Comparison of ENCODE assay signal across 22 cellular contexts in the genomic region with DNA sequence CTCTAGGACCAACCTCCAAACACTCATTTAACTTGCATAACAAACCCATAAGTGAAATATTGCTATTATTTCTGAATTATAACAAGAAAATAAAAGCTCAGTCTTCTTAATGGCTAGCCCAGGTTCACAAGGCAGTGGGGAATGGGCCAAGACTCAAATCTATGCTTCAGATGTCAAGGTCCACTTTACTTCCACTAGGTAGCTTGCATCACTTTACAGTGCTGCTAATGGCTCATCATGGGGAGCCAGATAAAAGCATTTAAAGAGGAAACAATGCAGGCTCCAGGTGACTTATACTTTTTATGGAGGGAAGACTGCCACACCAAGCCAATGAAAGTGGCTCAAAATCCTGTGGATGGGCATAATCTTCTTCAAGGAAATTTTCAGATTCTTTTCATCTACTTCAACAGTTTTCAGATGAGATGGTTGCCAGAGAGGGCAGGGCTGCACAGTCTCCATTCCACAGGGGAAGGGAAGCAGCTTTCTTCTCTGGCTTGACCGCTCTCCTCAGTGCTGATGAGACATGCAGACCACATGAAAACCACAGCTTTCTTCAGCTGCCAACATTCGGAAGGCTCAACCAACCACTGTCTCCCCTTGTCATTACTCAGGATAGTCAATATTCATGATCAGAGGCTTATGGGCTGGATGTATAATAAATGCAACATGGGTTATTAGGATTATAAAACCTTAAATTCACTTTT.
DNase-seq lines count a peak whose midpoint lies in the region; ATAC-seq and TF ChIP-seq lines count a peak whose summit lies in the region.
"Had no signal": no experiment of that assay in that cellular context is flagged by ENCODE, and none has a peak within 500 bp of the region (broad histone marks: within the 10 kb centered on the region; RNA-seq: fewer than 3 reads in every experiment).

No MANE protein-coding gene starts in this region.

- DNase-seq in MV-4-11 (lab: John Stamatoyannopoulos, UW) (peak; percentile 63), WTC11 (ENCODE audit: low spot score) (no peak), endodermal cell (peak; percentile 61), right lobe of liver (peak in 1 of 3 donors; percentile 53), NCI-H1092 treated with DMSO at 0.1 percent for 48 hours (lab: John Stamatoyannopoulos, UW) (no peak), activated gamma-delta T cell (lab: John Stamatoyannopoulos, UW) (no peak)
- no peak for DNase-seq in CD4-positive, alpha-beta T cell
- DNase-seq: CD4-positive, CD25-positive, alpha-beta regulatory T cell; Kasumi-1; NCI-H2029; NCI-H2171 treated with DMSO at 0.1 percent for 48 hours; NCI-H345; NCI-H510A treated with DMSO at 0.1 percent for 48 hours; NCI-H748 treated with DMSO at 0.1 percent for 48 hours; NK-92 treated with Interleukin-12 subunit alpha and Interleukin-12 subunit beta, amount 100 ng/mL, for 24 hours; PC-9; SJCRH30 had no signal

- H3K4me3 ChIP-seq in endodermal cell (ENCODE audit: low read length) (peak overlapping the region; percentile 15), right lobe of liver (no peak overlapping the region)
- H3K4me3 ChIP-seq: BLaER1, PC-9, SJCRH30 had no signal

- H3K27me3 ChIP-seq in endodermal cell (ENCODE audit: control insufficient read depth, insufficient read depth, low read length, poor library complexity, severe bottlenecking) (no peaks in the 10 kb centered on the region), right lobe of liver (no peaks in the 10 kb centered on the region)
- H3K27me3 ChIP-seq in CD4-positive, alpha-beta T cell (ENCODE audit: control insufficient read depth, insufficient read depth, low read length): no peaks in the 10 kb centered on the region
- H3K27me3 ChIP-seq: BLaER1, SJCRH30 had no signal

- intact Hi-C loops in right lobe of liver (cut with DNase I): no loop called here
- intact Hi-C loops in CD4-positive, alpha-beta T cell (cut with DNase I, micrococcal nuclease): no loop called here

- no peak overlapping the region for H3K4me3 Mint-ChIP-seq in WTC11
- H3K4me3 Mint-ChIP-seq in endodermal cell: no peak overlapping the region
- H3K4me3 Mint-ChIP-seq in CD4-positive, alpha-beta T cell: no peak overlapping the region
- no peak overlapping the region for H3K4me3 Mint-ChIP-seq in activated T-helper 17 cell treated with anti-CD3 and anti-CD28 coated beads, Interleukin-2, amount 50 U/mL, for 72 hours
- H3K4me3 Mint-ChIP-seq: CD4-positive, CD25-positive, alpha-beta regulatory T cell had no signal

- H3K36me3 ChIP-seq in endodermal cell (ENCODE audit: control insufficient read depth, insufficient read depth, low read length) (no peaks in the 10 kb centered on the region), right lobe of liver (no peaks in the 10 kb centered on the region)
- H3K36me3 ChIP-seq: BLaER1, SJCRH30 had no signal

- no peak overlapping the region for H3K27ac ChIP-seq in endodermal cell (ENCODE audit: low read depth, low read length)
- no peak overlapping the region for H3K27ac ChIP-seq in right lobe of liver
- no peak overlapping the region for H3K27ac ChIP-seq in CD4-positive, alpha-beta T cell (ENCODE audit: low read depth, low read length)
- H3K27ac ChIP-seq: BLaER1, HL-60, PC-9, SJCRH30 had no signal

- no peak for TF ChIP-seq POLR2A in right lobe of liver (IDR thresholded peaks at IDR 0.05)

- H3K27ac Mint-ChIP-seq in WTC11 (no peak overlapping the region), endodermal cell (no peak overlapping the region)
- H3K27ac Mint-ChIP-seq in CD4-positive, alpha-beta T cell: no peak overlapping the region
- H3K27ac Mint-ChIP-seq in activated T-helper 17 cell treated with anti-CD3 and anti-CD28 coated beads, Interleukin-2, amount 50 U/mL, for 72 hours: no peak overlapping the region
- H3K27ac Mint-ChIP-seq: CD4-positive, CD25-positive, alpha-beta regulatory T cell had no signal

- H3K9me3 Mint-ChIP-seq in WTC11 (0 out of 2 replicates have a peak, but pooled peaks cover 2% of the 10 kb centered on the region), endodermal cell (peaks cover 13% of the 10 kb centered on the region)
- H3K9me3 Mint-ChIP-seq in CD4-positive, alpha-beta T cell: no peaks in the 10 kb centered on the region
- H3K9me3 Mint-ChIP-seq in activated T-helper 17 cell treated with anti-CD3 and anti-CD28 coated beads, Interleukin-2, amount 50 U/mL, for 72 hours: peaks cover 4% of the 10 kb centered on the region

- H3K36me3 Mint-ChIP-seq in WTC11 (no peaks in the 10 kb centered on the region), endodermal cell (ENCODE audit: low read depth) (no peaks in the 10 kb centered on the region)
- H3K36me3 Mint-ChIP-seq in CD4-positive, alpha-beta T cell (ENCODE audit: low read depth): no peaks in the 10 kb centered on the region
- no peaks in the 10 kb centered on the region for H3K36me3 Mint-ChIP-seq in activated T-helper 17 cell treated with anti-CD3 and anti-CD28 coated beads, Interleukin-2, amount 50 U/mL, for 72 hours (ENCODE audit: low read depth)
- H3K36me3 Mint-ChIP-seq: CD4-positive, CD25-positive, alpha-beta regulatory T cell had no signal

- POLR2A ChIA-PET in WTC11 (lab: Charles Lee): no interaction called here
- POLR2A ChIA-PET in CD4-positive, alpha-beta T cell (lab: Charles Lee): no interaction called here

- H3K9ac ChIP-seq in endodermal cell (ENCODE audit: extremely low read depth, low read length, poor library complexity, severe bottlenecking): no peak overlapping the region
- H3K9ac ChIP-seq: BLaER1 had no signal

- no peaks in the 10 kb centered on the region for H3K27me3 Mint-ChIP-seq in WTC11 (ENCODE audit: low read depth)
- H3K27me3 Mint-ChIP-seq in endodermal cell (ENCODE audit: insufficient read depth): no peaks in the 10 kb centered on the region
- H3K27me3 Mint-ChIP-seq in CD4-positive, alpha-beta T cell: peaks cover 22% of the 10 kb centered on the region
- peaks cover 26% of the 10 kb centered on the region for H3K27me3 Mint-ChIP-seq in activated T-helper 17 cell treated with anti-CD3 and anti-CD28 coated beads, Interleukin-2, amount 50 U/mL, for 72 hours
- H3K27me3 Mint-ChIP-seq: CD4-positive, CD25-positive, alpha-beta regulatory T cell had no signal

- H3K4me1 Mint-ChIP-seq in WTC11 (peaks cover 15% of the 10 kb centered on the region), endodermal cell (peaks cover 45% of the 10 kb centered on the region)
- H3K4me1 Mint-ChIP-seq in CD4-positive, alpha-beta T cell (ENCODE audit: low read depth): no peaks in the 10 kb centered on the region
- H3K4me1 Mint-ChIP-seq in activated T-helper 17 cell treated with anti-CD3 and anti-CD28 coated beads, Interleukin-2, amount 50 U/mL, for 72 hours: no peaks in the 10 kb centered on the region
- H3K4me1 Mint-ChIP-seq: CD4-positive, CD25-positive, alpha-beta regulatory T cell had no signal

- CTCF ChIA-PET in WTC11 (lab: Charles Lee): no interaction called here
- CTCF ChIA-PET in CD4-positive, alpha-beta T cell (lab: Charles Lee): interaction anchor here (1.2 kb wide), 1 partner anchor 9 kb away, joined by 3 read pairs; no protein-coding TSS in a partner anchor

- WGBS in endodermal cell (ENCODE audit: insufficient coverage in 1 of 2, insufficient read length in 1 of 2), 2 experiments: 85% methylated on average over 2 of the region's 2 CpGs; no CpG with 5 or more reads in 1 of the 2 experiments
- 89% methylated on average over 2 of the region's 2 CpGs for WGBS in right lobe of liver (ENCODE audit: insufficient coverage, low coverage, low lambda C conversion rate, missing lambda C conversion rate)

- 0 out of 2 replicates have a peak, but pooled peaks have one; percentile 28 for ATAC-seq in WTC11
- peak; percentile 51 to 97 (median 74) for ATAC-seq in right lobe of liver
- no peak for ATAC-seq in CD4-positive, alpha-beta T cell (ENCODE audit: poor library complexity)
- no peak for ATAC-seq in activated T-helper 17 cell treated with anti-CD3 and anti-CD28 coated beads, Interleukin-2, amount 50 U/mL, for 72 hours (replicated peaks)
- ATAC-seq: Right ventricle myocardium inferior, SK-N-SH treated with all-trans-retinoic acid at 6 μM for 48 hours had no signal

- H3K9me3 ChIP-seq in endodermal cell (ENCODE audit: control insufficient read depth, low read length) (peaks cover 10% of the 10 kb centered on the region), right lobe of liver (no peaks in the 10 kb centered on the region)
- H3K9me3 ChIP-seq in CD4-positive, alpha-beta T cell (ENCODE audit: control insufficient read depth, low read length): no peaks in the 10 kb centered on the region
- H3K9me3 ChIP-seq: SJCRH30 had no signal

- TF ChIP-seq CTCF in WTC11 (IDR thresholded peaks at IDR 0.05) (no peak), endodermal cell (conservative IDR thresholded peaks at IDR 0.05) (no peak), right lobe of liver (IDR thresholded peaks at IDR 0.05) (no peak)
- TF ChIP-seq CTCF in CD4-positive, alpha-beta T cell (IDR thresholded peaks at IDR 0.05): no peak

- peaks cover 12% of the 10 kb centered on the region for H3K4me1 ChIP-seq in endodermal cell (ENCODE audit: control insufficient read depth, insufficient read depth, low read length)
- peaks cover 0 to 4% (median 0%) of the 10 kb centered on the region in 4 donors for H3K4me1 ChIP-seq in right lobe of liver
- H3K4me1 ChIP-seq: SJCRH30 had no signal

TF ChIP-seq in WTC11, 78 proteins besides CTCF, POLR2A, EP300 and RAD21:
- TF ChIP-seq SMAD3 (CRISPR knock-in tag; IDR thresholded peaks at IDR 0.05; ENCODE audit: borderline replicate concordance): no peak
- TF ChIP-seq ZNF423 (CRISPR knock-in tag; IDR thresholded peaks at IDR 0.05): no peak
- TF ChIP-seq CREB1 (CRISPR knock-in tag; IDR thresholded peaks at IDR 0.05): no peak
- TF ChIP-seq ZNF219 (CRISPR knock-in tag; IDR thresholded peaks at IDR 0.05; ENCODE audit: borderline replicate concordance): no peak
- TF ChIP-seq ZNF263 (CRISPR knock-in tag; IDR thresholded peaks at IDR 0.05; ENCODE audit: low read depth): no peak
- no peak for TF ChIP-seq JUN (CRISPR knock-in tag; IDR thresholded peaks at IDR 0.05)

Comparison
In these comparisons a context has a peak if more than half of its experiments do, and no peak if none do; other contexts are left out.
1. DNase-seq: peak in MV-4-11 (single experiment) and endodermal cell (single experiment); none in WTC11 (single experiment), NCI-H1092 treated with DMSO at 0.1 percent for 48 hours (single experiment), CD4-positive, alpha-beta T cell (0 of 10) and activated gamma-delta T cell (single experiment).
2. ATAC-seq: peak in WTC11 (single experiment) and right lobe of liver (4 of 4); none in CD4-positive, alpha-beta T cell (single experiment) and activated T-helper 17 cell treated with anti-CD3 and anti-CD28 coated beads, Interleukin-2, amount 50 U/mL, for 72 hours (single experiment).